In genomic region chr2:42569883-42570282, GRCh38 we compare ENCODE assay signal across 8 cellular contexts. TPM values are rescaled to one million over a fixed set of nuclear protein-coding genes. Genes with fewer than 3 reads are reported as not detected.
DNase-seq lines count a peak whose midpoint lies in the region; ATAC-seq, FAIRE-seq and TF ChIP-seq lines count a peak whose summit lies in the region.

No MANE protein-coding gene starts in this region.

- no peak overlapping the region for H3K27ac ChIP-seq in left ventricle myocardium inferior (replicated peaks)
- H3K27ac ChIP-seq in astrocyte (ENCODE audit: low read depth, low read length) = no peak overlapping the region
- H3K27ac ChIP-seq in vagina = peak overlapping the region; percentile 94

- H3K9me3 ChIP-seq in left ventricle myocardium inferior (replicated peaks) (no peaks in the 10 kb centered on the region), astrocyte (ENCODE audit: insufficient read depth, low read depth, low read length) (no peaks in the 10 kb centered on the region), vagina (no peaks in the 10 kb centered on the region)

- intact Hi-C loops in left ventricle myocardium inferior (cut with micrococcal nuclease) = no loop called here
- intact Hi-C loops in Right ventricle myocardium superior (cut with DNase I) = no loop called here
- intact Hi-C loops in vagina (cut with DNase I) = no loop called here

- H3K4me1 Mint-ChIP-seq in astrocyte (ENCODE audit: low read depth, unreplicated experiment) = peaks cover 18% of the 10 kb centered on the region

- H3K4me2 ChIP-seq in astrocyte (ENCODE audit: low read length) = peak overlapping the region; percentile 91

- ATAC-seq in Right ventricle myocardium superior (ENCODE audit: poor library complexity) = no peak
- ATAC-seq in GM18870 (IDR thresholded peaks at IDR 0.05; ENCODE audit: unreplicated experiment) = no peak

- FAIRE-seq in astrocyte (lab: Jason Lieb, UNC) = no peak
- FAIRE-seq in frontal cortex (lab: Jason Lieb, UNC) = no peak
- FAIRE-seq in RCC 7860 (lab: Jason Lieb, UNC) = no peak

- peaks cover 23% of the 10 kb centered on the region for H3K36me3 ChIP-seq in left ventricle myocardium inferior
- no peaks in the 10 kb centered on the region for H3K36me3 ChIP-seq in astrocyte (ENCODE audit: insufficient read depth, low read length)
- H3K36me3 ChIP-seq in vagina = peaks cover 0 to 23% of the 10 kb centered on the region in 2 donors

- H3K36me3 Mint-ChIP-seq in astrocyte (ENCODE audit: low read depth, unreplicated experiment) = peaks cover under 1% of the 10 kb centered on the region

- H3K9me3 Mint-ChIP-seq in astrocyte (ENCODE audit: unreplicated experiment) = no peaks in the 10 kb centered on the region

- H3K4me3 ChIP-seq in left ventricle myocardium inferior (peak overlapping the region; percentile 95), astrocyte (ENCODE audit: insufficient read depth, low read depth, low read length) (peak overlapping the region; percentile 81), vagina (peak overlapping the region in 1 of 2 donors; percentile 70)

- peak overlapping the region; percentile 98 for H3K4me3 Mint-ChIP-seq in astrocyte (ENCODE audit: unreplicated experiment)

- no peak for TF ChIP-seq POLR2A in vagina (IDR thresholded peaks at IDR 0.05)

- no peak for TF ChIP-seq CTCF in left ventricle myocardium inferior (IDR thresholded peaks at IDR 0.05; ENCODE audit: borderline replicate concordance)
- no peak for TF ChIP-seq CTCF in astrocyte (IDR thresholded peaks at IDR 0.05; ENCODE audit: insufficient read depth, low read depth, low read length)
- TF ChIP-seq CTCF in vagina (IDR thresholded peaks at IDR 0.05) = no peak

- no peaks in the 10 kb centered on the region for H3K27me3 Mint-ChIP-seq in astrocyte (ENCODE audit: low read depth, unreplicated experiment)

- peaks cover 16% of the 10 kb centered on the region for H4K20me1 ChIP-seq in astrocyte (ENCODE audit: insufficient read depth, low read length)

- H3K4me1 ChIP-seq in left ventricle myocardium inferior (peaks cover 33% of the 10 kb centered on the region), astrocyte (ENCODE audit: insufficient read depth, low read length) (peaks cover 12% of the 10 kb centered on the region), vagina (peaks cover 44% of the 10 kb centered on the region)

- H3K27me3 ChIP-seq in left ventricle myocardium inferior (ENCODE audit: low read depth) = no peaks in the 10 kb centered on the region
- H3K27me3 ChIP-seq in astrocyte (ENCODE audit: insufficient read depth, low read length) = no peaks in the 10 kb centered on the region
- H3K27me3 ChIP-seq in vagina = no peaks in the 10 kb centered on the region

- H3K79me2 ChIP-seq in astrocyte (ENCODE audit: insufficient read depth, low read length) = peaks cover 27% of the 10 kb centered on the region

- DNase-seq in left ventricle myocardium inferior = no peak
- DNase-seq in Right ventricle myocardium superior = no peak
- DNase-seq in astrocyte (ENCODE audit: low read depth) = no peak
- DNase-seq in lung microvascular endothelial cell (ENCODE audit: low read depth in 2 of 2) = peak; percentile 25 to 70
- DNase-seq in vagina (ENCODE audit: extremely low spot score in 2 of 2) = no peak
- no peak for DNase-seq in frontal cortex (ENCODE audit: low spot score in 2 of 2)
- DNase-seq in RCC 7860 (ENCODE audit: low spot score) = no peak

- peak overlapping the region; percentile 1 for H3K27ac Mint-ChIP-seq in astrocyte (ENCODE audit: unreplicated experiment)

- peak overlapping the region; percentile 83 for H3K9ac ChIP-seq in astrocyte (ENCODE audit: low read length)

- no peak overlapping the region for H2AFZ ChIP-seq in astrocyte (ENCODE audit: low read depth, low read length)

RNA-seq across cellular contexts. Expression of gene MTA3, which starts 1.5 kb away (rescaled TPM):
- total RNA-seq in left ventricle myocardium inferior (18.1 TPM), Right ventricle myocardium superior (25.6 TPM), astrocyte (69.4 and 70.4 TPM in 2 replicates), lung microvascular endothelial cell (14.2 and 15.5 TPM in 2 replicates), vagina (46.7 TPM), frontal cortex (30.6 TPM)

Comparison
In these comparisons a context has a peak if more than half of its experiments do, and no peak if none do; other contexts are left out.
1. DNase-seq: peak in lung microvascular endothelial cell (2 of 2); none in left ventricle myocardium inferior (single experiment), Right ventricle myocardium superior (single experiment), astrocyte (single experiment), vagina (0 of 2), frontal cortex (0 of 2) and RCC 7860 (single experiment).